Comparison of ENCODE assay signal across 8 cellular contexts in the genomic region with DNA sequence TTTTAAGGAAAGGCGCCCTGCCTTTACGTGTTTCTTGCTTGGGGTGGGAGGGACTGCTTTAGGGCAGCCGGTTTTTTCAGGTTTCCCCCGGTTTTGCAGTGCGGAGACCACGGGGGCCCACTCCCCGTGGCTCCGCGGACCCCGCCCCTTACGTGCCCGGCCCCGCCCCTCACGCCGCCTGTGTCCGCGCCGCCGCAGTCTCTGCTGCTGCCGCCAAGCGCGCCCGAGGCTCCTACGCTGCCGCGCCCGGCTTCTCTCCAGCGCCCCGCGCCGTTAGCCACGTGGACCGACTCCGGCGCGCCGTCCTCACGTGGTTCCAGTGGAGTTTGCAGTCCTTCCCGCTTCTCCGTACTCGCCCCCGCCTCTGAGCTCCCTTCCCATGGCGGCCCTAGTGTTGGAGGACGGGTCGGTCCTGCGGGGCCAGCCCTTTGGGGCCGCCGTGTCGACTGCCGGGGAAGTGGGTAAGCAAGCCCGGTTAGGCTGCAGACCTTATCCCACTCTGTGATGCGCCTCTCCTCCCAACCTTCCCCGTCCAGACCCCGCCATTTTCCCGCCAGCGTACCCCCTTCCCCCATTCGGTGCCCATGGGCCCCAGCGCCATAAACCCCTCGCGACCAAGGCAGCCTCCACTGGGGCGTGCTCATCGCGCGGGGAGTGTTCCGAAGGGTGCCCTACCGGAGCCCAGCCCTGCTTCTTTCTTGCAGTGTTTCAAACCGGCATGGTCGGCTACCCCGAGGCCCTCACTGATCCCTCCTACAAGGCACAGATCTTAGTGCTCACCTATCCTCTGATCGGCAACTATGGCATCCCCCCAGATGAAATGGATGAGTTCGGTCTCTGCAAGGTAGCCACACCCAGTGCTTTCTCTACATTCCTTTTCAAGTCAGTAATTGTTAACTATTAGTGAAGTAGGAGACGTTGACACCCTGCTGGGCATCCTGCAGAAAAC. TPM values are rescaled to one million over a fixed set of nuclear protein-coding genes. Genes with fewer than 3 reads are reported as not detected.
DNase-seq lines count a peak whose midpoint lies in the region; ATAC-seq, FAIRE-seq and TF ChIP-seq lines count a peak whose summit lies in the region.

A gene (plus strand): TSS at position 197 of the 949 bp plus-strand sequence. CDS start 183 bp downstream, at position 380.

- peaks cover 24% of the 10 kb centered on the region for H3K4me1 ChIP-seq in PC-3 (ENCODE audit: insufficient read depth, low read length)
- peaks cover 16% of the 10 kb centered on the region for H3K4me1 ChIP-seq in mucosa of stomach (ENCODE audit: control insufficient read depth, insufficient read depth, low read length)

- CTCF ChIA-PET in PC-3 (lab: Charles Lee), result no interaction called here

- no peaks in the 10 kb centered on the region for H3F3A ChIP-seq in PC-3 (ENCODE audit: low read length, unreplicated experiment)

- DNase-seq in D721Med (ENCODE audit: insufficient read length, low spot score) (peak; percentile 74), HuH-7.5 (ENCODE audit: low spot score) (peak; percentile 71), PC-3 (peak; percentile 82), activated T-cell treated with anti-CD3 and anti-CD28 coated beads for 48 hours (ENCODE audit: low read depth) (peak; percentile 92), epithelial cell of proximal tubule (ENCODE audit: low read depth) (no peak)
- DNase-seq in stimulated activated CD8-positive, alpha-beta memory T cell treated with anti-CD3 and anti-CD28 coated beads, Interleukin-7, amount 100 ng/mL, for 1 hour (ENCODE audit: low read depth in 2 of 2), result peak; percentile 69 to 71

- peak; percentile 24 for TF ChIP-seq CTCF in D721Med (IDR thresholded peaks at IDR 0.05; ENCODE audit: insufficient read depth, missing control alignments)
- 0 out of 2 replicates have a peak, but pooled peaks have one; percentile 15 for TF ChIP-seq CTCF in PC-3 (conservative IDR thresholded peaks at IDR 0.05; ENCODE audit: low read depth, low read length)
- TF ChIP-seq CTCF in epithelial cell of proximal tubule (conservative IDR thresholded peaks at IDR 0.05; ENCODE audit: low read depth, low read length), result peak; percentile 28

- peaks cover 29% of the 10 kb centered on the region for H3K36me3 ChIP-seq in PC-3 (ENCODE audit: low read depth, low read length)
- no peaks in the 10 kb centered on the region for H3K36me3 ChIP-seq in mucosa of stomach (ENCODE audit: control insufficient read depth, insufficient read depth, low read length)

- H4K20me1 ChIP-seq in PC-3 (ENCODE audit: low read length), result no peaks in the 10 kb centered on the region

- no peak for FAIRE-seq in D721Med (lab: Jason Lieb, UNC)

- H3K4me2 ChIP-seq in PC-3 (ENCODE audit: low read length), result peak within 1 kb of the TSS; percentile 95

- peaks cover 44% of the 10 kb centered on the region for H3K79me2 ChIP-seq in PC-3 (ENCODE audit: low read length)

- H3K27ac ChIP-seq in PC-3 (ENCODE audit: low read length), result peak within 1 kb of the TSS; percentile 57

- peak; percentile 73 for ATAC-seq in GM21447 (IDR thresholded peaks at IDR 0.05; ENCODE audit: unreplicated experiment)
- ATAC-seq in PC-3, result peak; percentile 83

- H3K9me3 ChIP-seq in PC-3 (ENCODE audit: low read length) (no peaks in the 10 kb centered on the region), mucosa of stomach (ENCODE audit: control insufficient read depth, low read length) (no peaks in the 10 kb centered on the region)

- peak within 1 kb of the TSS; percentile 79 for H2AFZ ChIP-seq in PC-3 (ENCODE audit: low read length)

- no peaks in the 10 kb centered on the region for H3K9me2 ChIP-seq in PC-3 (replicated peaks; ENCODE audit: low read length)

- H3K9ac ChIP-seq in PC-3 (ENCODE audit: low read length), result peak within 1 kb of the TSS; percentile 98
- H3K9ac ChIP-seq in mucosa of stomach (ENCODE audit: low read length), result peak within 1 kb of the TSS; percentile 64

- BruUV-seq in PC-3 (replicated peaks; lab: Mats Ljungman, UMichigan), result TSS peak; percentile 16

- POLR2A ChIA-PET in PC-3 (lab: Charles Lee; ENCODE audit: unreplicated experiment), result no interaction called here

- H3K4me3 ChIP-seq in PC-3 (ENCODE audit: low read length), result peak within 1 kb of the TSS; percentile 72
- H3K4me3 ChIP-seq in epithelial cell of proximal tubule (ENCODE audit: low read depth, low read length), result peak within 1 kb of the TSS; percentile 87
- H3K4me3 ChIP-seq in mucosa of stomach (ENCODE audit: low read length), result peak within 1 kb of the TSS; percentile 26

- intact Hi-C loops in PC-3 (cut with micrococcal nuclease), result no loop called here

- H3K27me3 ChIP-seq in PC-3 (ENCODE audit: low read length), result no peaks in the 10 kb centered on the region
- no peaks in the 10 kb centered on the region for H3K27me3 ChIP-seq in mucosa of stomach (ENCODE audit: control insufficient read depth, insufficient read depth, low read length)

RNA-seq across cellular contexts. Expression of the gene that starts here (rescaled TPM):
- 85.9 and 121 TPM in 2 replicates for total RNA-seq in PC-3 (2014; rRNA removed)
- total RNA-seq in epithelial cell of proximal tubule, result 62.8 and 65.8 TPM in 2 replicates

Comparison
In these comparisons a context has a peak if more than half of its experiments do, and no peak if none do; other contexts are left out.
1. H3K4me3 ChIP-seq: peak in every context shown above with its lines; median percentile 87 in epithelial cell of proximal tubule; 72 in PC-3; 26 in mucosa of stomach.